ENCODE assay signal across 9 cellular contexts in the genomic region with DNA sequence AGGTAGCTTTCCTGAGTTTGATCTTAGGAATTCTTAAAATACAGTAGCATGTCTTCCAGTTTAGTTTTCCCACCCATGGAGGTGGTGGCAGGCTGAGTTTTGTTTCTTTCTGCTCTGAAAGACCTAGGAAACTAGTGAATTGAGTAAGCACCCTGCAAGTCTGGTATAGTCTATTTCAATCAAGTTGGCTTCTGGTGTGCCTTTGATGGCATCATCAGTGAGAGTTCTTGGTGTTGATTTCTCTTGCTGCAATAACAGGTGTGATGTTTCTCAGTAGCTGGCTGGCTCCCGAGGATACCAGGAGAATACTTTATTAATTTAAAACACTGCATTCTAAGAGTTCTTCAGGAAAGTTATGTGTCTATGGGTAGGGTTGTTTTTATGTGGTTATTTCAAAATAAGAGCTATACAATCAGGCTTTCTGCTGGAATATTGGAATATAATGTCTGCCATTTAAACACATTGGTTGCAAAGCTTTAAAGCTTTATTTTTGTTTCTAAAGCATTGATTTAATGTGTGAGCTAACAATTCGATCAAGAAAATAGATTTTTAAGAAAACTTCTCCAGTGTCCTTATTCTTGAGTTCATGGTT. TPM values are rescaled to one million over a fixed set of nuclear protein-coding genes. Genes with fewer than 3 reads are reported as not detected.
A peak's percentile ranks its signal among the peaks of the same experiment; 100 is the strongest.
DNase-seq lines count a peak whose midpoint lies in the region; ATAC-seq lines count a peak whose summit lies in the region.
"Had no signal": no experiment of that assay in that cellular context is flagged by ENCODE, and none has a peak within 500 bp of the region (broad histone marks: within the 10 kb centered on the region; RNA-seq: fewer than 3 reads in every experiment).

No MANE protein-coding gene starts in this region.

- H3K36me3 Mint-ChIP-seq in activated CD8-positive, alpha-beta T cell treated with anti-CD3 and anti-CD28 coated beads, Interleukin-2, amount 10 ng/mL, durations not matched to agents 7 days and 5 days (ENCODE audit: low read depth), result peaks cover 12% of the 10 kb centered on the region
- H3K36me3 Mint-ChIP-seq in naive B cell, result no peaks in the 10 kb centered on the region

- ATAC-seq in GM18867 (IDR thresholded peaks at IDR 0.05; ENCODE audit: unreplicated experiment) (peak; percentile 64), HG02798 (IDR thresholded peaks at IDR 0.05; ENCODE audit: poor library complexity, unreplicated experiment) (peak; percentile 64), naive B cell (ENCODE audit: low read depth in 2 of 2) (no peak)
- peak; percentile 49 for ATAC-seq in activated CD8-positive, alpha-beta T cell treated with anti-CD3 and anti-CD28 coated beads, Interleukin-2, amount 10 ng/mL, durations not matched to agents 7 days and 5 days

- H3K27ac Mint-ChIP-seq in activated CD8-positive, alpha-beta T cell treated with anti-CD3 and anti-CD28 coated beads, Interleukin-2, amount 10 ng/mL, durations not matched to agents 7 days and 5 days, result peak overlapping the region; percentile 37
- peak overlapping the region in 4 of 6 donors; percentile 5 to 23 (median 12) for H3K27ac Mint-ChIP-seq in naive B cell

- no peaks in the 10 kb centered on the region for H3K9me3 Mint-ChIP-seq in activated CD8-positive, alpha-beta T cell treated with anti-CD3 and anti-CD28 coated beads, Interleukin-2, amount 10 ng/mL, durations not matched to agents 7 days and 5 days (ENCODE audit: insufficient read depth)
- H3K9me3 Mint-ChIP-seq in naive B cell, result no peaks in the 10 kb centered on the region

- H3K27me3 Mint-ChIP-seq in activated CD8-positive, alpha-beta T cell treated with anti-CD3 and anti-CD28 coated beads, Interleukin-2, amount 10 ng/mL, durations not matched to agents 7 days and 5 days (ENCODE audit: low read depth), result no peaks in the 10 kb centered on the region
- no peaks in the 10 kb centered on the region for H3K27me3 Mint-ChIP-seq in naive B cell

- POLR2A ChIA-PET in activated CD8-positive, alpha-beta T cell treated with anti-CD3 and anti-CD28 coated beads, Interleukin-2, amount 10 ng/mL, durations not matched to agents 7 days and 5 days (lab: Charles Lee), result interaction anchor here (1.3 kb wide), 1 partner anchor 19 kb away, joined by 3 read pairs; a partner anchor contains a TSS

- CTCF ChIA-PET in activated CD8-positive, alpha-beta T cell treated with anti-CD3 and anti-CD28 coated beads, Interleukin-2, amount 10 ng/mL, durations not matched to agents 7 days and 5 days (lab: Charles Lee), result interaction anchor here (0.6 kb wide), 1 partner anchor 174 kb away, joined by 3 read pairs; no protein-coding TSS in a partner anchor

- no peak overlapping the region for H3K4me3 Mint-ChIP-seq in activated CD8-positive, alpha-beta T cell treated with anti-CD3 and anti-CD28 coated beads, Interleukin-2, amount 10 ng/mL, durations not matched to agents 7 days and 5 days
- H3K4me3 Mint-ChIP-seq in naive B cell, result peak overlapping the region in 1 of 8 donors; percentile 24

- H3K4me1 Mint-ChIP-seq in activated CD8-positive, alpha-beta T cell treated with anti-CD3 and anti-CD28 coated beads, Interleukin-2, amount 10 ng/mL, durations not matched to agents 7 days and 5 days (ENCODE audit: low read depth), result peaks cover 25% of the 10 kb centered on the region
- peaks cover 17 to 38% (median 32%) of the 10 kb centered on the region in 3 donors for H3K4me1 Mint-ChIP-seq in naive B cell

- no peak for DNase-seq in activated CD8-positive, alpha-beta T cell treated with anti-CD3 and anti-CD28 coated beads, Interleukin-2, amount 10 ng/mL, durations not matched to agents 7 days and 5 days
- DNase-seq in naive B cell (no peak), NCI-H82 (lab: John Stamatoyannopoulos, UW) (no peak), D341Med (ENCODE audit: low spot score) (no peak), COLO668 (lab: John Stamatoyannopoulos, UW; ENCODE audit: unreplicated experiment) (no peak)
- no peak for DNase-seq in activated effector memory CD4-positive, alpha-beta T cell treated with anti-CD3 and anti-CD28 coated beads, Interleukin-2, amount 50 U/mL, for 16 hours
- DNase-seq: stimulated activated CD4-positive, alpha-beta T cell treated with anti-CD3 and anti-CD28 coated beads, Interleukin-4, amount 100 ng/mL, for 4 hours had no signal

RNA-seq across cellular contexts. Expression of a gene that starts 19.0 kb away (rescaled TPM):
- total RNA-seq in activated CD8-positive, alpha-beta T cell treated with anti-CD3 and anti-CD28 coated beads, Interleukin-2, amount 10 ng/mL, durations not matched to agents 7 days and 5 days, result 10 to 100 TPM; 34.5 to 36.8 TPM
- 10 to 100 TPM; 18.1 to 30.7 (median 21.3) TPM for polyA plus RNA-seq in naive B cell (ENCODE audit: low read depth in 6 of 6)

Comparison
In these comparisons a context has a peak if more than half of its experiments do, and no peak if none do; other contexts are left out.
1. ATAC-seq: peak in GM18867 (single experiment), HG02798 (single experiment) and activated CD8-positive, alpha-beta T cell treated with anti-CD3 and anti-CD28 coated beads, Interleukin-2, amount 10 ng/mL, durations not matched to agents 7 days and 5 days (single experiment); none in naive B cell (0 of 2).